24 cellular contexts compared by ENCODE assay signal in the genomic region with DNA sequence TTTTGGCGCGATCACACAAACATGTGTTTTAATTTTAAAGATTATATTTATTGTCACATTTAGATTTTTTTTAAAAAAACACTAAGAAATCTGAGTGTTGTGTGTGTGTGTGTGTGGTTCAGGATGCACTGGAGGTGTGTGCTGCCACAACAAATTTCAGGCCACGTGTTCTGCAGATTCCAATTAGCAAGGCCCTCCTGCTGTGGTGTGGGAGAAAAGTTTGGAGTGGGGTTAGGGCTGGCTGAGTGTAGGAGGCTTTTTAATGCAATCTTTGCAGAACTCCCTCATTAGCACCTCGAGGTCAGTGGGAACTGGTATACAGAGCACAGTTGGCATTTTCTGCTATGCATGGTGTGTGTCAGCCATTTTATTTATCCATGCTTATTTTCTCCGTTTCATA.
"Had no signal": no experiment of that assay in that cellular context is flagged by ENCODE, and none has a peak within 500 bp of the region (broad histone marks: within the 10 kb centered on the region; RNA-seq: fewer than 3 reads in every experiment).

No MANE protein-coding gene starts in this region.

- H3K27me3 Mint-ChIP-seq: activated CD4-positive, alpha-beta memory T cell treated with anti-CD3 and anti-CD28 coated beads for 36 hours; activated CD8-positive, alpha-beta memory T cell treated with anti-CD3 and anti-CD28 coated beads, Interleukin-2, amount 10 ng/mL, durations not matched to agents 7 days and 5 days; activated naive CD8-positive, alpha-beta T cell treated with anti-CD3 and anti-CD28 coated beads, Interleukin-2, amount 50 U/mL, for 24 hours; naive B cell had no signal

- ATAC-seq: activated CD8-positive, alpha-beta memory T cell treated with anti-CD3 and anti-CD28 coated beads, Interleukin-2, amount 10 ng/mL, durations not matched to agents 7 days and 5 days; activated naive CD8-positive, alpha-beta T cell treated with anti-CD3 and anti-CD28 coated beads, Interleukin-2, amount 50 U/mL, for 24 hours; gastroesophageal sphincter; heart right ventricle; left colon; stimulated activated naive CD8-positive, alpha-beta T cell treated with anti-CD3 and anti-CD28 coated beads, Interleukin-15, Interleukin-2, amounts not matched to agents 100 U/mL and 50 U/mL, for 24 hours had no signal

- H3K4me1 Mint-ChIP-seq: activated CD8-positive, alpha-beta memory T cell treated with anti-CD3 and anti-CD28 coated beads, Interleukin-2, amount 10 ng/mL, durations not matched to agents 7 days and 5 days; activated naive CD8-positive, alpha-beta T cell treated with anti-CD3 and anti-CD28 coated beads, Interleukin-2, amount 50 U/mL, for 24 hours; naive B cell had no signal

- DNase-seq: activated CD4-positive, alpha-beta memory T cell treated with anti-CD3 and anti-CD28 coated beads for 36 hours; activated CD4-positive, alpha-beta T cell treated with anti-CD3 and anti-CD28 coated beads for 1 hour; activated CD8-positive, alpha-beta memory T cell treated with anti-CD3 and anti-CD28 coated beads, Interleukin-2, amount 10 ng/mL, durations not matched to agents 7 days and 5 days; activated naive CD4-positive, alpha-beta T cell treated with anti-CD3 and anti-CD28 coated beads for 36 hours; activated naive CD8-positive, alpha-beta T cell treated with anti-CD3 and anti-CD28 coated beads, Interleukin-2, amount 50 U/mL, for 24 hours; activated T-cell treated with anti-CD3 and anti-CD28 coated beads, Interleukin-2, amount 50 U/mL, for 1 hour; dermis blood vessel endothelial cell; heart right ventricle; left colon; naive B cell; nucleus accumbens; posterior cingulate gyrus; stimulated activated CD4-positive, alpha-beta T cell treated with anti-CD3 and anti-CD28 coated beads, Interleukin-15, amount 100 ng/mL, for 24 hours; stimulated activated CD4-positive, alpha-beta T cell treated with anti-CD3 and anti-CD28 coated beads, Interleukin-4, amount 100 ng/mL, for 4 hours; stimulated activated CD8-positive, alpha-beta memory T cell treated with anti-CD3 and anti-CD28 coated beads, Interleukin-4, amount 100 ng/mL, for 48 hours; stimulated activated naive CD8-positive, alpha-beta T cell treated with anti-CD3 and anti-CD28 coated beads, Interleukin-15, Interleukin-2, amounts not matched to agents 100 U/mL and 50 U/mL, for 24 hours; T1000; trophoblast cell had no signal

- H3K9me3 ChIP-seq: ascending aorta, gastroesophageal sphincter, heart right ventricle, right atrium auricular region had no signal

- H3K27ac ChIP-seq: ascending aorta, gastroesophageal sphincter, heart right ventricle, right atrium auricular region had no signal

- H3K36me3 ChIP-seq: ascending aorta, gastroesophageal sphincter, heart right ventricle, right atrium auricular region had no signal

- H3K27me3 ChIP-seq: ascending aorta, gastroesophageal sphincter, heart right ventricle, right atrium auricular region had no signal

- H3K4me1 ChIP-seq: ascending aorta, gastroesophageal sphincter, heart right ventricle, right atrium auricular region had no signal

- H3K36me3 Mint-ChIP-seq: activated CD4-positive, alpha-beta memory T cell treated with anti-CD3 and anti-CD28 coated beads for 36 hours; activated CD8-positive, alpha-beta memory T cell treated with anti-CD3 and anti-CD28 coated beads, Interleukin-2, amount 10 ng/mL, durations not matched to agents 7 days and 5 days; naive B cell had no signal

- H3K27ac Mint-ChIP-seq: activated CD4-positive, alpha-beta memory T cell treated with anti-CD3 and anti-CD28 coated beads for 36 hours; activated CD8-positive, alpha-beta memory T cell treated with anti-CD3 and anti-CD28 coated beads, Interleukin-2, amount 10 ng/mL, durations not matched to agents 7 days and 5 days; activated naive CD4-positive, alpha-beta T cell treated with anti-CD3 and anti-CD28 coated beads for 36 hours; activated naive CD8-positive, alpha-beta T cell treated with anti-CD3 and anti-CD28 coated beads, Interleukin-2, amount 50 U/mL, for 24 hours; activated T-helper 2 cell treated with anti-CD3 and anti-CD28 coated beads, Interferon-gamma antibody, Interleukin-2, Interleukin-4, amounts not matched to agents 10 μg/mL and 5 μg/mL and 100 μg/mL, durations not matched to agents 14 hours and 24 hours and 36 hours; naive B cell had no signal

- H3K4me3 ChIP-seq: ascending aorta, gastroesophageal sphincter, heart right ventricle, lung, right atrium auricular region, skin epidermis had no signal

- H3K4me3 Mint-ChIP-seq: activated CD4-positive, alpha-beta memory T cell treated with anti-CD3 and anti-CD28 coated beads for 36 hours; activated CD8-positive, alpha-beta memory T cell treated with anti-CD3 and anti-CD28 coated beads, Interleukin-2, amount 10 ng/mL, durations not matched to agents 7 days and 5 days; activated naive CD4-positive, alpha-beta T cell treated with anti-CD3 and anti-CD28 coated beads for 36 hours; activated naive CD8-positive, alpha-beta T cell treated with anti-CD3 and anti-CD28 coated beads, Interleukin-2, amount 50 U/mL, for 24 hours; naive B cell had no signal

- H3K9me3 Mint-ChIP-seq: activated CD4-positive, alpha-beta memory T cell treated with anti-CD3 and anti-CD28 coated beads for 36 hours; activated naive CD4-positive, alpha-beta T cell treated with anti-CD3 and anti-CD28 coated beads for 36 hours; activated naive CD8-positive, alpha-beta T cell treated with anti-CD3 and anti-CD28 coated beads, Interleukin-2, amount 50 U/mL, for 24 hours; activated T-helper 2 cell treated with anti-CD3 and anti-CD28 coated beads, Interferon-gamma antibody, Interleukin-2, Interleukin-4, amounts not matched to agents 10 μg/mL and 5 μg/mL and 100 μg/mL, durations not matched to agents 14 hours and 24 hours and 36 hours had no signal
